ENCODE assay signal across 8 cellular contexts in the genomic region with DNA sequence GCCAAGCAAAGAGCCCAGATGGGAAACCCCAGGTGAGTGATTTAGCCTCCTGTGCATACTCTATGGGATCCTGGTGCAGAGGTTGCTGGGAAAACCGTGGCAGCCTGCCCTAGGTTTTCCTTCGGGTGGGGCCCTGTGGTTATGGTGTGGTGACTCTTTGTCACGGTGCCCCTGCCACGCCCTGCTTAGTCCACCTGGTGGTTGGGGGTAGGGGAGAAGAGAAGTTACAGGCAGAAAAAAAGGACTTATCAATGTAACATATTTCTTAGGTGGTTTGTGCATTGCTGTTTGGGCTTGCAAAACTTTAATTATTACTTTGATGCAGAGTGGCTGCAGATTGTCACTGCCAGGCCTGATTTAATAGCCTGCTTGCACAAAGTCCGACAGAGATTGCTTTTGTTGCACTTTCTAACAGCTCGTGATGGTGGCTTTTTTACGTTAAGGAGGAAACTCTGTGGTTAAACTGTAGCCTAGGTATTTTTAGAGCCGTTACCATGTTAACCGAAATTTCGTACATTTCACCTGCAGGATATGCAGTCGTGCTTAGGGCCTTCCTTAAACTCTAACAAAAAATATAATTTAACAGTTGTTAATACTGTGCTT.
A peak's percentile ranks its signal among the peaks of the same experiment; 100 is the strongest.
DNase-seq lines count a peak whose midpoint lies in the region; ATAC-seq and TF ChIP-seq lines count a peak whose summit lies in the region.

No MANE protein-coding gene starts in this region.

- H4K20me1 ChIP-seq in BLaER1 = no peaks in the 10 kb centered on the region

- DNase-seq in RWPE1 (ENCODE audit: low spot score) (peak; percentile 79), mesothelial cell of epicardium (ENCODE audit: low spot score in 2 of 2, unreplicated experiment in 2 of 2) (no peak), tibial artery (peak in 1 of 2 donors; percentile 66), middle frontal gyrus (ENCODE audit: extremely low spot score, low spot score) (no peak)

- H3K4me3 Mint-ChIP-seq in mesothelial cell of epicardium = no peak overlapping the region

- CTCF ChIA-PET in RWPE1 (lab: Yijun Ruan, JAX) = interaction anchor here (0.6 to 1.3 kb wide), 4 partner anchors 50 to 536 kb away, joined by 3 to 4 read pairs (median 4); no protein-coding TSS in a partner anchor

- no peaks in the 10 kb centered on the region for H3K27me3 Mint-ChIP-seq in mesothelial cell of epicardium (ENCODE audit: low read depth)

- H3K36me3 ChIP-seq in BLaER1 (no peaks in the 10 kb centered on the region), tibial artery (no peaks in the 10 kb centered on the region)

- H3K4me2 ChIP-seq in BLaER1 = peak overlapping the region; percentile 80

- H3K9me3 ChIP-seq in BLaER1 (peaks cover 21% of the 10 kb centered on the region), tibial artery (no peaks in the 10 kb centered on the region)

- H3K4me1 ChIP-seq in BLaER1 (peaks cover 70% of the 10 kb centered on the region), tibial artery (peaks cover 0 to 24% (median 16%) of the 10 kb centered on the region in 4 donors)

- ATAC-seq in HG03097 (IDR thresholded peaks at IDR 0.05; ENCODE audit: low FRiP score, unreplicated experiment) = peak; percentile 46

- H3K36me3 Mint-ChIP-seq in mesothelial cell of epicardium = peaks cover 2% of the 10 kb centered on the region

- H3K9ac ChIP-seq in BLaER1 = peak overlapping the region; percentile 79

- peaks cover 1% of the 10 kb centered on the region for H3K4me1 Mint-ChIP-seq in mesothelial cell of epicardium

- intact Hi-C loops in tibial artery (cut with DNase I; ENCODE audit: low total_unique reads) = loop anchor here (5.0 to 10.0 kb wide), 3 partner anchors 231 to 523 kb away; partner anchors contain the start of genes KLLN and PTEN

- peak overlapping the region; percentile 84 for H3K27ac Mint-ChIP-seq in mesothelial cell of epicardium

- no peak for TF ChIP-seq CTCF in RWPE1 (conservative IDR thresholded peaks at IDR 0.05; ENCODE audit: low read depth)
- TF ChIP-seq CTCF in mesothelial cell of epicardium (IDR thresholded peaks at IDR 0.05; ENCODE audit: unreplicated experiment) = no peak
- TF ChIP-seq CTCF in tibial artery (IDR thresholded peaks at IDR 0.05) = no peak

- H3K27ac ChIP-seq in BLaER1 (peak overlapping the region; percentile 94), RWPE1 (peak overlapping the region; percentile 71), angular gyrus (ENCODE audit: low read depth, low read length) (peak overlapping the region; percentile 13), tibial artery (peak overlapping the region; percentile 74 to 76)

- TF ChIP-seq POLR2A in GM18951 (IDR thresholded peaks at IDR 0.05; ENCODE audit: extremely low read depth, insufficient read depth, insufficient read length) = peak; percentile 42

- H3K27me3 ChIP-seq in BLaER1 (no peaks in the 10 kb centered on the region), tibial artery (no peaks in the 10 kb centered on the region)

- POLR2A ChIA-PET in RWPE1 (lab: Yijun Ruan, JAX; ENCODE audit: low non-redundant PET) = interaction anchor here (1.0 kb wide), 1 partner anchor 523 kb away, joined by 11 read pairs; the partner anchor contains the start of genes KLLN and PTEN

- H3K9me3 Mint-ChIP-seq in mesothelial cell of epicardium = peaks cover 7% of the 10 kb centered on the region

- in situ Hi-C loops in GM18951 (cut with MboI; ENCODE audit: low sequenced_read_pairs, unreplicated experiment) = loop anchor here (10.0 kb wide), 1 partner anchor 521 kb away; the partner anchor contains the start of genes KLLN and PTEN

- H3K4me3 ChIP-seq in BLaER1 (peak overlapping the region; percentile 51), tibial artery (peak overlapping the region; percentile 33 to 38)

Comparison
In these comparisons a context has a peak if more than half of its experiments do, and no peak if none do; other contexts are left out.
1. H3K27ac ChIP-seq: peak in every context shown above with its lines; median percentile 94 in BLaER1; 75 in tibial artery; 71 in RWPE1; 13 in angular gyrus.